8 cellular contexts compared by ENCODE assay signal in genomic region chr11:112016765-112017356, GRCh38. TPM values are rescaled to one million over a fixed set of nuclear protein-coding genes. Genes with fewer than 3 reads are reported as not detected.
A peak's percentile ranks its signal among the peaks of the same experiment; 100 is the strongest.
DNase-seq lines count a peak whose midpoint lies in the region; ATAC-seq and TF ChIP-seq lines count a peak whose summit lies in the region.

No MANE protein-coding gene starts in this region.

- peak overlapping the region; percentile 51 for H3K4me2 ChIP-seq in MM.1S (ENCODE audit: low read depth, low read length)

- H3K27me3 ChIP-seq in MM.1S (replicated peaks; ENCODE audit: insufficient read depth, low read length): no peaks in the 10 kb centered on the region
- H3K27me3 ChIP-seq in right cardiac atrium (ENCODE audit: control insufficient read depth, insufficient read depth): no peaks in the 10 kb centered on the region

- H3F3A ChIP-seq in MM.1S (ENCODE audit: insufficient read depth, low read length): 0 out of 2 replicates have a peak, but pooled peaks cover 3% of the 10 kb centered on the region

- no peaks in the 10 kb centered on the region for H3K79me2 ChIP-seq in MM.1S (ENCODE audit: low read length)

- peak overlapping the region; percentile 26; the same call in 1 of the 2 replicates for H3K9ac ChIP-seq in MM.1S (ENCODE audit: low read length)

- no peaks in the 10 kb centered on the region for H3K36me3 Mint-ChIP-seq in immature natural killer cell

- H3K9me3 ChIP-seq in MM.1S (replicated peaks; ENCODE audit: insufficient read depth, low read length): no peaks in the 10 kb centered on the region
- H3K9me3 ChIP-seq in right cardiac atrium (ENCODE audit: control insufficient read depth, low read length): no peaks in the 10 kb centered on the region

- peak; percentile 12 to 52 for ATAC-seq in right cardiac atrium
- no peak for ATAC-seq in activated CD4-positive, CD25-positive, alpha-beta regulatory T cell treated with anti-CD3 and anti-CD28 coated beads, Interleukin-2, amount 50 U/mL, for 24 hours

- peak overlapping the region; percentile 12; the same call in 1 of the 2 replicates for H2AFZ ChIP-seq in MM.1S (ENCODE audit: low read length)

- no peaks in the 10 kb centered on the region for H3K4me1 Mint-ChIP-seq in immature natural killer cell

- no peak overlapping the region for H3K4me3 Mint-ChIP-seq in immature natural killer cell

- no peaks in the 10 kb centered on the region for H3K36me3 ChIP-seq in MM.1S (replicated peaks; ENCODE audit: insufficient read depth, low read length)

- CTCF ChIA-PET in GM10248 (lab: Yijun Ruan, JAX): interaction anchor here (1.0 to 3.2 kb wide), 7 partner anchors 10 to 96 kb away, joined by 3 to 16 read pairs (median 5); no protein-coding TSS in a partner anchor

- H3K9me2 ChIP-seq in MM.1S (replicated peaks; ENCODE audit: insufficient read depth, low read length): no peaks in the 10 kb centered on the region

- H4K20me1 ChIP-seq in MM.1S (ENCODE audit: insufficient read depth, low read length): no peaks in the 10 kb centered on the region

- WGBS in right cardiac atrium: 75% methylated on average over 1 of the region's 1 CpG

- no peak for TF ChIP-seq CTCF in MM.1S (IDR thresholded peaks at IDR 0.05; ENCODE audit: low read length)
- no peak for TF ChIP-seq CTCF in GM10248 (IDR thresholded peaks at IDR 0.05; ENCODE audit: control extremely low read depth, extremely low read depth, low read depth, missing control alignments)

- no peaks in the 10 kb centered on the region for H3K9me3 Mint-ChIP-seq in immature natural killer cell

- H3K4me1 ChIP-seq in MM.1S (ENCODE audit: low read length): no peaks in the 10 kb centered on the region
- H3K4me1 ChIP-seq in right cardiac atrium (ENCODE audit: control insufficient read depth, insufficient read depth, low read length): peaks cover 6% of the 10 kb centered on the region

- peaks cover 0 to 5% (median 2%) of the 10 kb centered on the region in 3 donors for H3K27me3 Mint-ChIP-seq in immature natural killer cell (ENCODE audit: low read depth in 3 of 3)

- intact Hi-C loops in right cardiac atrium (cut with DNase I): no loop called here

- DNase-seq in GM04503 (ENCODE audit: low read depth): peak; percentile 69
- peak; percentile 93 for DNase-seq in HCEC 1CT
- no peak for DNase-seq in MM.1S
- DNase-seq in right cardiac atrium: no peak
- DNase-seq in GM10248 (ENCODE audit: extremely low spot score): no peak
- DNase-seq in NCI-H1436 treated with DMSO at 0.1 percent for 48 hours (lab: John Stamatoyannopoulos, UW): no peak
- DNase-seq in immature natural killer cell: no peak

- no peak overlapping the region for H3K27ac Mint-ChIP-seq in immature natural killer cell

- POLR2A ChIA-PET in GM10248 (lab: Yijun Ruan, JAX): interaction anchor here (0.7 to 0.8 kb wide), 2 partner anchors 14 to 1798 kb away, joined by 5 to 7 read pairs; no protein-coding TSS in a partner anchor

- H3K4me3 ChIP-seq in MM.1S (ENCODE audit: low read length): peak overlapping the region; percentile 16; the same call in 1 of the 2 replicates
- no peak overlapping the region for H3K4me3 ChIP-seq in right cardiac atrium (ENCODE audit: low read length)

- peak overlapping the region; percentile 67; the same call in 1 of the 2 replicates for H3K27ac ChIP-seq in MM.1S (ENCODE audit: low read length)
- peak overlapping the region; percentile 2 for H3K27ac ChIP-seq in right cardiac atrium (ENCODE audit: low read length)

RNA-seq across cellular contexts. Expression of gene DLAT, which starts 8.3 kb away (rescaled TPM):
- total RNA-seq in right cardiac atrium: 100 to 1,000 TPM in 2 of 4 donors, 10 to 100 TPM in 2; 91.4 to 117 (median 102) TPM
- polyA plus RNA-seq in right cardiac atrium: 53.7 TPM
- 10 to 100 TPM; 13.6 to 21.5 (median 20.7) TPM for polyA plus RNA-seq in immature natural killer cell

RNA-seq across cellular contexts. Expression of gene PIH1D2, which starts 57.0 kb away (rescaled TPM):
- total RNA-seq in right cardiac atrium: 1 to 10 TPM; 1.2 to 1.8 (median 1.6) TPM
- polyA plus RNA-seq in right cardiac atrium: 1.8 TPM
- not detected for polyA plus RNA-seq in immature natural killer cell

RNA-seq across cellular contexts. Expression of gene NKAPD1, which starts 57.2 kb away (rescaled TPM):
- total RNA-seq in right cardiac atrium: 1 to 10 TPM; 8.0 to 9.8 (median 8.3) TPM
- polyA plus RNA-seq in right cardiac atrium (5.0 TPM), immature natural killer cell (10 to 100 TPM in 2 of 3 donors, 1 to 10 TPM in 1; 5.9 to 13.7 (median 11.4) TPM)

Comparison
In these comparisons a context has a peak if more than half of its experiments do, and no peak if none do; other contexts are left out.
1. DNase-seq: peak in GM04503 (single experiment) and HCEC 1CT (single experiment); none in MM.1S (single experiment), right cardiac atrium (0 of 3), GM10248 (single experiment), NCI-H1436 treated with DMSO at 0.1 percent for 48 hours (single experiment) and immature natural killer cell (0 of 3).
2. ATAC-seq: peak in right cardiac atrium (2 of 2); none in activated CD4-positive, CD25-positive, alpha-beta regulatory T cell treated with anti-CD3 and anti-CD28 coated beads, Interleukin-2, amount 50 U/mL, for 24 hours (0 of 2).